ENCODE assay signal across 10 cellular contexts in genomic region chr20:37344506-37345338, GRCh38. TPM values are rescaled to one million over a fixed set of nuclear protein-coding genes. Genes with fewer than 3 reads are reported as not detected.
A peak's percentile ranks its signal among the peaks of the same experiment; 100 is the strongest.
DNase-seq lines count a peak whose midpoint lies in the region; ATAC-seq and TF ChIP-seq lines count a peak whose summit lies in the region.
"Had no signal": no experiment of that assay in that cellular context is flagged by ENCODE, and none has a peak within 500 bp of the region (broad histone marks: within the 10 kb centered on the region; RNA-seq: fewer than 3 reads in every experiment).

No MANE protein-coding gene starts in this region.

- H3K9me3 Mint-ChIP-seq in MCF 10A (ENCODE audit: unreplicated experiment): no peaks in the 10 kb centered on the region

- H3K4me3 ChIP-seq in ACC112 (ENCODE audit: low read depth, low read length): peak overlapping the region; percentile 81; the same call in 1 of the 2 replicates
- H3K4me3 ChIP-seq in HFF-Myc (replicated peaks; ENCODE audit: low read depth, low read length): peak overlapping the region; percentile 59
- peak overlapping the region; percentile 45 for H3K4me3 ChIP-seq in mucosa of stomach (ENCODE audit: low read length)

- DNase-seq in HFF-Myc (ENCODE audit: extremely low read depth, low read depth) (no peak), MCF 10A (ENCODE audit: unreplicated experiment) (no peak), HCEC 1CT (no peak), AG08396 (ENCODE audit: low spot score) (no peak)
- DNase-seq: Kasumi-1 had no signal

- no peak overlapping the region for H2AFZ ChIP-seq in ACC112 (ENCODE audit: low read length, unreplicated experiment)

- TF ChIP-seq CTCF in HFF-Myc (IDR thresholded peaks at IDR 0.05; ENCODE audit: low read depth, low read length, missing control alignments): no peak
- no peak for TF ChIP-seq CTCF in MCF 10A (IDR thresholded peaks at IDR 0.05; ENCODE audit: unreplicated experiment)

- H3K36me3 ChIP-seq in ACC112 (ENCODE audit: insufficient read depth, low read length) (no peaks in the 10 kb centered on the region), mucosa of stomach (ENCODE audit: control insufficient read depth, insufficient read depth, low read length) (peaks cover 7% of the 10 kb centered on the region)
- H3K36me3 ChIP-seq: thoracic aorta had no signal

- H3K27ac Mint-ChIP-seq in MCF 10A (ENCODE audit: low read depth, unreplicated experiment): peak overlapping the region; percentile 54

- H3K79me2 ChIP-seq in ACC112 (ENCODE audit: control insufficient read depth, insufficient read depth, low read length, unreplicated experiment): peaks cover 26% of the 10 kb centered on the region

- H3K4me3 Mint-ChIP-seq in MCF 10A (ENCODE audit: unreplicated experiment): peak overlapping the region; percentile 75

- ATAC-seq in GM18519 (IDR thresholded peaks at IDR 0.05; ENCODE audit: low FRiP score, unreplicated experiment): no peak
- no peak for ATAC-seq in GM21737 (IDR thresholded peaks at IDR 0.05; ENCODE audit: unreplicated experiment)

- no peak overlapping the region for H3K27ac ChIP-seq in ACC112 (ENCODE audit: low read depth, low read length)

- H3K27me3 ChIP-seq in ACC112 (ENCODE audit: insufficient read depth, low read length): no peaks in the 10 kb centered on the region
- H3K27me3 ChIP-seq in mucosa of stomach (ENCODE audit: control insufficient read depth, insufficient read depth, low read length): no peaks in the 10 kb centered on the region

- H3K4me1 ChIP-seq in ACC112 (ENCODE audit: control insufficient read depth, insufficient read depth, low read length, unreplicated experiment) (peaks cover 11% of the 10 kb centered on the region), mucosa of stomach (ENCODE audit: control insufficient read depth, insufficient read depth, low read length) (peaks cover 62% of the 10 kb centered on the region)

- H3K27me3 Mint-ChIP-seq in MCF 10A (ENCODE audit: insufficient read depth, unreplicated experiment): no peaks in the 10 kb centered on the region

- peaks cover 5% of the 10 kb centered on the region for H3K36me3 Mint-ChIP-seq in MCF 10A (ENCODE audit: insufficient read depth, unreplicated experiment)

- BruUV-seq in MCF 10A (replicated peaks; lab: Mats Ljungman, UMichigan): no TSS peak

- intact Hi-C loops in MCF 10A (cut with micrococcal nuclease): no loop called here

- H3K9me3 ChIP-seq in mucosa of stomach (ENCODE audit: control insufficient read depth, low read length): no peaks in the 10 kb centered on the region
- H3K9me3 ChIP-seq: thoracic aorta had no signal

- H3K9ac ChIP-seq in mucosa of stomach (ENCODE audit: low read length): peak overlapping the region; percentile 93

- POLR2A ChIA-PET in MCF 10A (lab: Yijun Ruan, JAX): interaction anchor here (0.6 to 5.2 kb wide), 9 partner anchors 10 to 359 kb away, joined by 3 to 30 read pairs (median 12); partner anchors contain the start of genes BLCAP, MANBAL, MROH8 and RPN2

- CTCF ChIA-PET in MCF 10A (lab: Yijun Ruan, JAX): interaction anchor here (0.6 to 2.5 kb wide), 9 partner anchors 9 to 75 kb away, joined by 3 to 8 read pairs (median 5); no protein-coding TSS in a partner anchor

- peaks cover 25% of the 10 kb centered on the region for H3K4me1 Mint-ChIP-seq in MCF 10A (ENCODE audit: insufficient read depth, unreplicated experiment)

RNA-seq across cellular contexts. Expression of gene SRC, which starts 1.2 kb away (rescaled TPM):
- total RNA-seq in MCF 10A (2022): 28.1 and 29.5 TPM in 2 replicates

RNA-seq across cellular contexts. Expression of gene MANBAL, which starts 55.3 kb away (rescaled TPM):
- total RNA-seq in MCF 10A (2022): 46.0 and 56.5 TPM in 2 replicates
